2 cellular contexts compared by ENCODE assay signal in genomic region chr11:64010783-64011182, GRCh38.
TF ChIP-seq lines count a peak whose summit lies in the region.

No MANE protein-coding gene starts in this region.

TF ChIP-seq in HepG2, 621 proteins besides CTCF, POLR2A, EP300 and RAD21:
- TF ChIP-seq HNRNPL (IDR thresholded peaks at IDR 0.05; ENCODE audit: low read depth, low read length) (peak; percentile 71; the same call in 1 of the 2 replicates), ZNF672 (CRISPR knock-in tag; IDR thresholded peaks at IDR 0.05) (no peak)

TF ChIP-seq in HEK293, 187 proteins besides CTCF, POLR2A, EP300 and RAD21:
- TF ChIP-seq HIC1 (tag by site-specific recombination; IDR thresholded peaks at IDR 0.05) (peak; percentile 94), TCF7L2 (IDR thresholded peaks at IDR 0.05; ENCODE audit: borderline replicate concordance, low read depth, low read length) (no peak), ZBTB10 (tag by site-specific recombination; IDR thresholded peaks at IDR 0.05) (no peak), ZNF843 (tag by site-specific recombination; IDR thresholded peaks at IDR 0.05) (no peak)
